Comparison of ENCODE assay signal across 8 cellular contexts in the genomic region with DNA sequence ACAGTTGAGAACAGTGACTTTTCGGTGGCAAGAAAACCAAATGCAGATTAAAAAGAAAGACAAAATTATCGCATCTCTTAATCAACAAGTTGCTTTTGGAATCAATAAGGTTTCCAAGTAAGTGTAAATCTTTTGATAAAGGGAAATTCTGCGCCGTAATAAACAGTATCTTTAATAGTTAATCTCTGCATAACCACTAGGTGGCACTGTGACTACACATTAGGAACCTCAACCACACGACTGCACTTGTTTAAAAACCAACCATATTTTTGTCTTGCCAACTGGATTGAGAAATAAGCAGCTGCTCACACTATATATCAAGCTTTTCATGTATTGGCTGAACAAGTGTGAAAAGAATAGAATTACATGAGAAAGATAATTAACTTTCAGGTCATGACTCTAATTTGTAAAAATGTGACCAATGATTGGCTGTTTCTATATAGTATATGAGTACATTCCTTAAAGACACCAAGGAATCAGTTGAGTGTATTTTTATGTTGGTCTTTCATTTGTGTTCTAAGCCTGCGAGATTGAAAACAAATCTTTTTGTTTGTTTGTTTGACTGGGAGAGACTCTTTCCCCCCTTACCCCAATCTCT.
A peak's percentile ranks its signal among the peaks of the same experiment; 100 is the strongest.
DNase-seq lines count a peak whose midpoint lies in the region; ATAC-seq, FAIRE-seq and TF ChIP-seq lines count a peak whose summit lies in the region.

No MANE protein-coding gene starts in this region.

- no peak overlapping the region for H3K27ac ChIP-seq in HepG2 (ENCODE audit: extremely low read length, insufficient read depth, low read length)

- H3K9me3 Mint-ChIP-seq in T-helper 1 cell treated with Interleukin-12 subunit alpha and Interleukin-12 subunit beta and Interleukin-4 antibody, amounts not matched to agents 30 μg/mL and 1 μg/mL, for 36 hours: no peaks in the 10 kb centered on the region
- H3K9me3 Mint-ChIP-seq in stimulated activated effector memory CD8-positive, alpha-beta T cell treated with anti-CD3 and anti-CD28 coated beads, Interleukin-12 subunit alpha, Interleukin-12 subunit beta, amount 100 ng/mL, for 72 hours: no peaks in the 10 kb centered on the region

- no peak overlapping the region for H3K4me3 Mint-ChIP-seq in T-helper 1 cell treated with Interleukin-12 subunit alpha and Interleukin-12 subunit beta and Interleukin-4 antibody, amounts not matched to agents 30 μg/mL and 1 μg/mL, for 36 hours
- H3K4me3 Mint-ChIP-seq in stimulated activated effector memory CD8-positive, alpha-beta T cell treated with anti-CD3 and anti-CD28 coated beads, Interleukin-12 subunit alpha, Interleukin-12 subunit beta, amount 100 ng/mL, for 72 hours: no peak overlapping the region

- TF ChIP-seq POLR2A in HepG2 (IDR thresholded peaks at IDR 0.05; ENCODE audit: insufficient read depth in 1 of 2, low read depth in 2 of 2, low read length in 2 of 2): no peak

- FAIRE-seq in HepG2 (lab: Jason Lieb, UNC): peak; percentile 52

- H3K4me1 Mint-ChIP-seq in T-helper 1 cell treated with Interleukin-12 subunit alpha and Interleukin-12 subunit beta and Interleukin-4 antibody, amounts not matched to agents 30 μg/mL and 1 μg/mL, for 36 hours (ENCODE audit: low read depth): peaks cover 15% of the 10 kb centered on the region
- peaks cover 6% of the 10 kb centered on the region for H3K4me1 Mint-ChIP-seq in stimulated activated effector memory CD8-positive, alpha-beta T cell treated with anti-CD3 and anti-CD28 coated beads, Interleukin-12 subunit alpha, Interleukin-12 subunit beta, amount 100 ng/mL, for 72 hours

- H3K27me3 Mint-ChIP-seq in T-helper 1 cell treated with Interleukin-12 subunit alpha and Interleukin-12 subunit beta and Interleukin-4 antibody, amounts not matched to agents 30 μg/mL and 1 μg/mL, for 36 hours (ENCODE audit: low read depth): no peaks in the 10 kb centered on the region

- no peak overlapping the region for H3K4me3 ChIP-seq in HepG2 (replicated peaks in 1 of 3; ENCODE audit: insufficient read depth in 1 of 3, low read depth in 2 of 3, low read length in 3 of 3)

- TF ChIP-seq EP300 in HepG2 (IDR thresholded peaks at IDR 0.05; ENCODE audit: low read depth in 2 of 2, low read length in 2 of 2) (no peak), HepG2 (CRISPR knock-in tag; IDR thresholded peaks at IDR 0.05; ENCODE audit: borderline replicate concordance) (no peak)

- no TSS peak for BruUV-seq in HepG2 (replicated peaks; lab: Mats Ljungman, UMichigan)

- TF ChIP-seq CTCF in GM12872 (IDR thresholded peaks at IDR 0.05; ENCODE audit: insufficient read depth, low read depth, low read length) (peak; percentile 61), HepG2 (CRISPR knock-in tag; IDR thresholded peaks at IDR 0.05) (peak; percentile 72)

- peak; percentile 13 for DNase-seq in 8988T
- DNase-seq in NCI-H2029 treated with DMSO at 0.1 percent for 48 hours (lab: John Stamatoyannopoulos, UW): peak; percentile 82
- peak; percentile 32 for DNase-seq in cerebellum (ENCODE audit: low spot score)
- peak; percentile 56 for DNase-seq in HepG2 (ENCODE audit: low spot score)
- DNase-seq in stimulated activated effector memory CD8-positive, alpha-beta T cell treated with anti-CD3 and anti-CD28 coated beads, Interleukin-12 subunit alpha, Interleukin-12 subunit beta, amount 100 ng/mL, for 72 hours (ENCODE audit: low spot score in 2 of 2): peak; percentile 7 to 53

- ATAC-seq in HG02798 (IDR thresholded peaks at IDR 0.05; ENCODE audit: poor library complexity, unreplicated experiment): peak; percentile 82
- ATAC-seq in HepG2: peak; percentile 68
- ATAC-seq in stimulated activated effector memory CD8-positive, alpha-beta T cell treated with anti-CD3 and anti-CD28 coated beads, Interleukin-12 subunit alpha, Interleukin-12 subunit beta, amount 100 ng/mL, for 72 hours: peak; percentile 68

- no peak overlapping the region for H3K9ac ChIP-seq in HepG2 (ENCODE audit: insufficient read depth, low read depth, low read length)

- intact Hi-C loops in HepG2 (cut with micrococcal nuclease; ENCODE audit: unreplicated experiment): loop anchor here (1.0 to 5.0 kb wide), 6 partner anchors 155 to 421 kb away; no protein-coding TSS in a partner anchor

- H3K79me2 ChIP-seq in HepG2 (ENCODE audit: insufficient read depth, low read length): no peaks in the 10 kb centered on the region

- H3K4me1 ChIP-seq in HepG2 (ENCODE audit: insufficient read depth, low read length): no peaks in the 10 kb centered on the region

- POLR2A ChIA-PET in HepG2 (lab: Yijun Ruan, JAX): no interaction called here

- peak overlapping the region; percentile 32 for H3K27ac Mint-ChIP-seq in T-helper 1 cell treated with Interleukin-12 subunit alpha and Interleukin-12 subunit beta and Interleukin-4 antibody, amounts not matched to agents 30 μg/mL and 1 μg/mL, for 36 hours
- H3K27ac Mint-ChIP-seq in stimulated activated effector memory CD8-positive, alpha-beta T cell treated with anti-CD3 and anti-CD28 coated beads, Interleukin-12 subunit alpha, Interleukin-12 subunit beta, amount 100 ng/mL, for 72 hours: no peak overlapping the region

- no peak overlapping the region for H3K4me2 ChIP-seq in HepG2 (ENCODE audit: low read depth, low read length)

- H3K36me3 Mint-ChIP-seq in T-helper 1 cell treated with Interleukin-12 subunit alpha and Interleukin-12 subunit beta and Interleukin-4 antibody, amounts not matched to agents 30 μg/mL and 1 μg/mL, for 36 hours (ENCODE audit: low read depth): peaks cover 7% of the 10 kb centered on the region
- no peaks in the 10 kb centered on the region for H3K36me3 Mint-ChIP-seq in stimulated activated effector memory CD8-positive, alpha-beta T cell treated with anti-CD3 and anti-CD28 coated beads, Interleukin-12 subunit alpha, Interleukin-12 subunit beta, amount 100 ng/mL, for 72 hours

- no peaks in the 10 kb centered on the region for H3K36me3 ChIP-seq in HepG2 (replicated peaks in 1 of 2; ENCODE audit: control insufficient read depth in 1 of 2, insufficient read depth in 2 of 2, low read length in 2 of 2)

- no peaks in the 10 kb centered on the region for H4K20me1 ChIP-seq in HepG2 (ENCODE audit: insufficient read depth, low read length)

- H2AFZ ChIP-seq in HepG2 (ENCODE audit: low read length): no peak overlapping the region

- H3K27me3 ChIP-seq in HepG2 (ENCODE audit: control insufficient read depth in 1 of 2, insufficient read depth in 2 of 2, low read length in 2 of 2): no peaks in the 10 kb centered on the region

- CTCF ChIA-PET in HepG2 (lab: Yijun Ruan, JAX; ENCODE audit: low intra/inter-chr PET ratio, low total read pairs): interaction anchor here (0.9 to 1.7 kb wide), 4 partner anchors 173 to 357 kb away, joined by 3 to 25 read pairs (median 4); no protein-coding TSS in a partner anchor

- in situ Hi-C loops in HepG2 (cut with HindIII; ENCODE audit: extremely low pct_ligation_motif_present, low pct_unique_long_range_greater_than_20kb): loop anchor here (10.0 kb wide), 1 partner anchor 223 kb away; no protein-coding TSS in a partner anchor

- no peaks in the 10 kb centered on the region for H3K9me3 ChIP-seq in HepG2 (ENCODE audit: low read length)

- TF ChIP-seq RAD21 in HepG2 (CRISPR knock-in tag; IDR thresholded peaks at IDR 0.05): peak; percentile 54; the same call in 1 of the 2 replicates

- 30% methylated on average over 6 of the region's 6 CpGs for WGBS in HepG2 (ENCODE audit: low lambda C conversion rate)

TF ChIP-seq in HepG2, 621 proteins besides CTCF, POLR2A, EP300 and RAD21:
- TF ChIP-seq ZNF446 (CRISPR knock-in tag; IDR thresholded peaks at IDR 0.05) (no peak), SMC3 (IDR thresholded peaks at IDR 0.05; ENCODE audit: low read length) (peak; percentile 56), STAG1 (CRISPR knock-in tag; IDR thresholded peaks at IDR 0.05) (peak; percentile 80)
TF ChIP-seq in HepG2: peak in this region for 2.

Comparison
In these comparisons a context has a peak if more than half of its experiments do, and no peak if none do; other contexts are left out.
1. DNase-seq: peak in every context shown above with its lines; median percentile 82 in NCI-H2029 treated with DMSO at 0.1 percent for 48 hours; 56 in HepG2; 32 in cerebellum; 30 in stimulated activated effector memory CD8-positive, alpha-beta T cell treated with anti-CD3 and anti-CD28 coated beads, Interleukin-12 subunit alpha, Interleukin-12 subunit beta, amount 100 ng/mL, for 72 hours; 13 in 8988T.